In genomic region chr1:3795453-3796214, GRCh38 we compare ENCODE assay signal across 8 cellular contexts. TPM values are rescaled to one million over a fixed set of nuclear protein-coding genes. Genes with fewer than 3 reads are reported as not detected.
DNase-seq lines count a peak whose midpoint lies in the region; ATAC-seq, FAIRE-seq and TF ChIP-seq lines count a peak whose summit lies in the region.

No MANE protein-coding gene starts in this region.

- peak overlapping the region; percentile 78 for H3K27ac Mint-ChIP-seq in activated T-helper 2 cell treated with anti-CD3 and anti-CD28 coated beads, Interferon-gamma antibody, Interleukin-2, Interleukin-4, amounts not matched to agents 10 μg/mL and 5 μg/mL and 100 μg/mL, durations not matched to agents 14 hours and 24 hours and 36 hours

- H3K9ac ChIP-seq in keratinocyte (ENCODE audit: control insufficient read depth, extremely low read depth, insufficient read depth, low read length): peak overlapping the region; percentile 72

- ATAC-seq in GM18873 (IDR thresholded peaks at IDR 0.05; ENCODE audit: low FRiP score, unreplicated experiment) (peak; percentile 5), HG03060 (IDR thresholded peaks at IDR 0.05; ENCODE audit: low read depth, unreplicated experiment) (peak; percentile 9), thoracic aorta (ENCODE audit: insufficient number of reproducible peaks, low FRiP score, low read depth) (no peak), GM19035 (IDR thresholded peaks at IDR 0.05; ENCODE audit: unreplicated experiment) (no peak)

- no peaks in the 10 kb centered on the region for H3K27me3 Mint-ChIP-seq in activated T-helper 2 cell treated with anti-CD3 and anti-CD28 coated beads, Interferon-gamma antibody, Interleukin-2, Interleukin-4, amounts not matched to agents 10 μg/mL and 5 μg/mL and 100 μg/mL, durations not matched to agents 14 hours and 24 hours and 36 hours (ENCODE audit: low read depth)

- H3K4me1 Mint-ChIP-seq in activated T-helper 2 cell treated with anti-CD3 and anti-CD28 coated beads, Interferon-gamma antibody, Interleukin-2, Interleukin-4, amounts not matched to agents 10 μg/mL and 5 μg/mL and 100 μg/mL, durations not matched to agents 14 hours and 24 hours and 36 hours (ENCODE audit: low read depth): peaks cover 22% of the 10 kb centered on the region

- peak overlapping the region; percentile 66 to 83 (median 76) for H3K4me3 ChIP-seq in keratinocyte (ENCODE audit: control insufficient read depth in 2 of 3, extremely low read depth in 1 of 3, insufficient read depth in 2 of 3, low read depth in 1 of 3, low read length in 3 of 3)
- peak overlapping the region; percentile 91 for H3K4me3 ChIP-seq in thoracic aorta

- H2AFZ ChIP-seq in keratinocyte (ENCODE audit: control insufficient read depth, low read length): no peak overlapping the region

- dilution Hi-C loops in keratinocyte (cut with MboI; ENCODE audit: extremely low pct_ligation_motif_present, low sequenced_read_pairs): no loop called here

- no peak for FAIRE-seq in keratinocyte (lab: Jason Lieb, UNC)

- H3K36me3 ChIP-seq in keratinocyte (ENCODE audit: control insufficient read depth in 2 of 2, extremely low read depth in 1 of 2, insufficient read depth in 2 of 2, low read length in 2 of 2): peaks cover 4% of the 10 kb centered on the region in 2 experiments
- H3K36me3 ChIP-seq in thoracic aorta: no peaks in the 10 kb centered on the region

- H3K27ac ChIP-seq in keratinocyte (ENCODE audit: control insufficient read depth, insufficient read depth, low read length) (peak overlapping the region; percentile 49), thoracic aorta (peak overlapping the region; percentile 52 to 65)

- peak overlapping the region; percentile 89 for H3K4me3 Mint-ChIP-seq in activated T-helper 2 cell treated with anti-CD3 and anti-CD28 coated beads, Interferon-gamma antibody, Interleukin-2, Interleukin-4, amounts not matched to agents 10 μg/mL and 5 μg/mL and 100 μg/mL, durations not matched to agents 14 hours and 24 hours and 36 hours (ENCODE audit: low read depth)

- H3K9me1 ChIP-seq in keratinocyte (ENCODE audit: control insufficient read depth, extremely low read depth, insufficient read depth, low read length): no peaks in the 10 kb centered on the region

- peaks cover 49% of the 10 kb centered on the region for H3K79me2 ChIP-seq in keratinocyte (ENCODE audit: control insufficient read depth, insufficient read depth, low read length)

- no peaks in the 10 kb centered on the region for H3K9me3 ChIP-seq in keratinocyte (ENCODE audit: control insufficient read depth, low read depth, low read length)
- no peaks in the 10 kb centered on the region for H3K9me3 ChIP-seq in thoracic aorta

- H3K36me3 Mint-ChIP-seq in activated T-helper 2 cell treated with anti-CD3 and anti-CD28 coated beads, Interferon-gamma antibody, Interleukin-2, Interleukin-4, amounts not matched to agents 10 μg/mL and 5 μg/mL and 100 μg/mL, durations not matched to agents 14 hours and 24 hours and 36 hours (ENCODE audit: low read depth): peaks cover 9% of the 10 kb centered on the region

- peaks cover 36% of the 10 kb centered on the region for H3K4me1 ChIP-seq in keratinocyte (ENCODE audit: control insufficient read depth, extremely low read depth, insufficient read depth, low read length)
- H3K4me1 ChIP-seq in thoracic aorta (ENCODE audit: control insufficient read depth in 1 of 2, low read depth in 2 of 2): peaks cover 19 to 39% of the 10 kb centered on the region in 2 donors

- H4K20me1 ChIP-seq in keratinocyte (ENCODE audit: control insufficient read depth, extremely low read depth, insufficient read depth, low read length): peaks cover 6% of the 10 kb centered on the region

- H3K9me3 Mint-ChIP-seq in activated T-helper 2 cell treated with anti-CD3 and anti-CD28 coated beads, Interferon-gamma antibody, Interleukin-2, Interleukin-4, amounts not matched to agents 10 μg/mL and 5 μg/mL and 100 μg/mL, durations not matched to agents 14 hours and 24 hours and 36 hours: no peaks in the 10 kb centered on the region

- DNase-seq in activated T-helper 2 cell treated with anti-CD3 and anti-CD28 coated beads, Interferon-gamma antibody, Interleukin-2, Interleukin-4, amounts not matched to agents 10 μg/mL and 5 μg/mL and 100 μg/mL, durations not matched to agents 14 hours and 24 hours and 36 hours (ENCODE audit: low spot score): no peak
- DNase-seq in keratinocyte (ENCODE audit: low read depth, low spot score) (no peak), thoracic aorta (ENCODE audit: low spot score) (no peak), inferior parietal cortex (ENCODE audit: extremely low spot score) (no peak), A172 (ENCODE audit: low spot score) (no peak)

- intact Hi-C loops in activated T-helper 2 cell treated with anti-CD3 and anti-CD28 coated beads, Interferon-gamma antibody, Interleukin-2, Interleukin-4, amounts not matched to agents 10 μg/mL and 5 μg/mL and 100 μg/mL, durations not matched to agents 14 hours and 24 hours and 36 hours (cut with micrococcal nuclease): loop anchor here (2.0 to 10.0 kb wide), 3 partner anchors 23 to 141 kb away; partner anchors contain the start of genes C1orf174, SMIM1, TP73 and WRAP73

- no peak for TF ChIP-seq CTCF in keratinocyte (optimal IDR thresholded peaks at IDR 0.05 in 1 of 3, IDR thresholded peaks at IDR 0.05 in 1 of 3, conservative IDR thresholded peaks at IDR 0.05 in 1 of 3; ENCODE audit: extremely low read depth in 1 of 3, insufficient read depth in 2 of 3, low read length in 3 of 3)
- no peak for TF ChIP-seq CTCF in thoracic aorta (IDR thresholded peaks at IDR 0.05)

- no peaks in the 10 kb centered on the region for H3K27me3 ChIP-seq in keratinocyte (ENCODE audit: control insufficient read depth, extremely low read depth, insufficient read depth, low read length)
- H3K27me3 ChIP-seq in thoracic aorta (replicated peaks; ENCODE audit: insufficient read depth): no peaks in the 10 kb centered on the region

- peak overlapping the region; percentile 98 for H3K4me2 ChIP-seq in keratinocyte (ENCODE audit: control insufficient read depth, extremely low read depth, insufficient read depth, low read depth, low read length)

RNA-seq across cellular contexts. Expression of gene LRRC47, which starts 0.7 kb away (rescaled TPM):
- total RNA-seq in activated T-helper 2 cell treated with anti-CD3 and anti-CD28 coated beads, Interferon-gamma antibody, Interleukin-2, Interleukin-4, amounts not matched to agents 10 μg/mL and 5 μg/mL and 100 μg/mL, durations not matched to agents 14 hours and 24 hours and 36 hours: 40.4 and 41.3 TPM in 2 replicates
- polyA plus RNA-seq in keratinocyte: 20.5 to 40.1 TPM (median 33.1 TPM) in 3 replicates
- 15.4 TPM for polyA plus RNA-seq in keratinocyte (2011; ENCODE audit: low read depth)
- polyA plus RNA-seq in keratinocyte (2011; cell fraction: cytosol; rRNA removed): 18.4 and 23.1 TPM in 2 replicates
- polyA plus RNA-seq in keratinocyte (2011; cell fraction: nucleus; rRNA removed): 36.8 and 48.9 TPM in 2 replicates
- 24.3 and 33.2 TPM in 2 replicates for polyA plus RNA-seq in keratinocyte (2012; ENCODE audit: low replicate concordance)
- 8.1 to 12.9 TPM (median 12.5 TPM) in 3 replicates for polyA minus RNA-seq in keratinocyte
- 23.0 TPM for polyA minus RNA-seq in keratinocyte (2011; cell fraction: cytosol; rRNA and poly(A)+ RNA removed)
- 11.6 and 14.4 TPM in 2 replicates for polyA minus RNA-seq in keratinocyte (2011; cell fraction: nucleus; rRNA and poly(A)+ RNA removed)
- 10 to 100 TPM; 36.0 to 38.2 TPM for total RNA-seq in thoracic aorta
- 26.4 and 29.8 TPM in 2 replicates for total RNA-seq in A172 (2014; rRNA removed; shearing (Covaris generic))

RNA-seq across cellular contexts. Expression of gene SMIM1, which starts 23.1 kb away (rescaled TPM):
- 1.4 and 2.3 TPM in 2 replicates for total RNA-seq in activated T-helper 2 cell treated with anti-CD3 and anti-CD28 coated beads, Interferon-gamma antibody, Interleukin-2, Interleukin-4, amounts not matched to agents 10 μg/mL and 5 μg/mL and 100 μg/mL, durations not matched to agents 14 hours and 24 hours and 36 hours
- 0.79 to 1.3 TPM (median 1.0 TPM) in 3 replicates for polyA plus RNA-seq in keratinocyte
- 0.57 TPM for polyA plus RNA-seq in keratinocyte (2011; ENCODE audit: low read depth)
- 0.29 and 1.8 TPM in 2 replicates for polyA plus RNA-seq in keratinocyte (2011; cell fraction: cytosol; rRNA removed)
- polyA plus RNA-seq in keratinocyte (2011; cell fraction: nucleus; rRNA removed): 0.57 TPM in 1 of 2 replicates, not detected in the other
- 3.9 TPM in 1 of 2 replicates, not detected in the other for polyA plus RNA-seq in keratinocyte (2012; ENCODE audit: low replicate concordance)
- polyA minus RNA-seq in keratinocyte: 0.76 to 1.9 TPM in 2 of 3 replicates, not detected in the other
- 7.5 TPM for polyA minus RNA-seq in keratinocyte (2011; cell fraction: cytosol; rRNA and poly(A)+ RNA removed)
- polyA minus RNA-seq in keratinocyte (2011; cell fraction: nucleus; rRNA and poly(A)+ RNA removed): not detected in 2 replicates
- 1 to 10 TPM; 2.6 to 4.6 TPM for total RNA-seq in thoracic aorta
- total RNA-seq in A172 (2014; rRNA removed; shearing (Covaris generic)): not detected in 2 replicates

RNA-seq across cellular contexts. Expression of gene CCDC27, which starts 43.4 kb away (rescaled TPM):
- 0.07 TPM in 1 of 2 replicates, not detected in the other for total RNA-seq in activated T-helper 2 cell treated with anti-CD3 and anti-CD28 coated beads, Interferon-gamma antibody, Interleukin-2, Interleukin-4, amounts not matched to agents 10 μg/mL and 5 μg/mL and 100 μg/mL, durations not matched to agents 14 hours and 24 hours and 36 hours
- not detected in 3 replicates for polyA plus RNA-seq in keratinocyte
- polyA plus RNA-seq in keratinocyte (2011; ENCODE audit: low read depth): not detected
- polyA plus RNA-seq in keratinocyte (2011; cell fraction: cytosol; rRNA removed): not detected in 2 replicates
- not detected in 2 replicates for polyA plus RNA-seq in keratinocyte (2011; cell fraction: nucleus; rRNA removed)
- not detected in 2 replicates for polyA plus RNA-seq in keratinocyte (2012; ENCODE audit: low replicate concordance)
- polyA minus RNA-seq in keratinocyte: not detected in 3 replicates
- polyA minus RNA-seq in keratinocyte (2011; cell fraction: cytosol; rRNA and poly(A)+ RNA removed): not detected
- not detected in 2 replicates for polyA minus RNA-seq in keratinocyte (2011; cell fraction: nucleus; rRNA and poly(A)+ RNA removed)
- total RNA-seq in thoracic aorta: not detected
- not detected in 2 replicates for total RNA-seq in A172 (2014; rRNA removed; shearing (Covaris generic))

Comparison
In these comparisons a context has a peak if more than half of its experiments do, and no peak if none do; other contexts are left out.
1. ATAC-seq: peak in GM18873 (single experiment) and HG03060 (single experiment); none in thoracic aorta (single experiment) and GM19035 (single experiment).